ENCODE assay signal across 1 cellular context in genomic region chr18:78531637-78532036, GRCh38.
TF ChIP-seq lines count a peak whose summit lies in the region.

No MANE protein-coding gene starts in this region.

TF ChIP-seq in SK-N-SH, 30 proteins besides CTCF, POLR2A, EP300 and RAD21 (continued from another document):
- TF ChIP-seq NFIC (IDR thresholded peaks at IDR 0.05; ENCODE audit: borderline replicate concordance), result no peak
- TF ChIP-seq FOXJ3 (CRISPR knock-in tag; IDR thresholded peaks at IDR 0.05), result no peak
- no peak for TF ChIP-seq RXRA (IDR thresholded peaks at IDR 0.05; ENCODE audit: borderline replicate concordance, low read depth)
